16 cellular contexts compared by ENCODE assay signal in genomic region chr5:71695561-71695960, GRCh38. TPM values are rescaled to one million over a fixed set of nuclear protein-coding genes. Genes with fewer than 3 reads are reported as not detected.
"Had no signal": no experiment of that assay in that cellular context is flagged by ENCODE, and none has a peak within 500 bp of the region (broad histone marks: within the 10 kb centered on the region; RNA-seq: fewer than 3 reads in every experiment).

No MANE protein-coding gene starts in this region.

- ATAC-seq: activated T-helper 17 cell treated with anti-CD3 and anti-CD28 coated beads, Interleukin-2, amount 50 U/mL, for 72 hours; foreskin keratinocyte had no signal

- H3K4me1 ChIP-seq: foreskin keratinocyte, tibial artery, uterus had no signal

- H3K9me3 ChIP-seq: tibial artery, uterus had no signal

- H3K4me3 ChIP-seq: tibial artery, uterus had no signal

- H3K36me3 ChIP-seq: tibial artery, uterus had no signal

- DNase-seq: activated B cell treated with CpG ODN at 0.5 μM for 24 hours; activated CD4-positive, alpha-beta T cell treated with anti-CD3 and anti-CD28 coated beads, Interleukin-2, amount 10 ng/mL, durations not matched to agents 24 days and 14 days; activated CD8-positive, alpha-beta memory T cell treated with anti-CD3 and anti-CD28 coated beads for 24 hours; activated naive CD4-positive, alpha-beta T cell treated with anti-CD3 and anti-CD28 coated beads for 36 hours; activated T-cell treated with anti-CD3 and anti-CD28 coated beads for 4 hours; dermis blood vessel endothelial cell; erythroblast; tibial artery; uterus had no signal

- H3K27me3 ChIP-seq: uterus had no signal

RNA-seq across cellular contexts. Expression of gene CARTPT, which starts 23.5 kb away (rescaled TPM):
- total RNA-seq: activated B cell treated with CpG ODN at 0.5 μM for 24 hours; activated CD4-positive, alpha-beta T cell treated with anti-CD3 and anti-CD28 coated beads, Interleukin-2, amount 10 ng/mL, durations not matched to agents 24 days and 14 days; activated naive CD4-positive, alpha-beta T cell treated with anti-CD3 and anti-CD28 coated beads for 36 hours; activated T-helper 17 cell treated with anti-CD3 and anti-CD28 coated beads, Interleukin-2, amount 50 U/mL, for 72 hours; dermis blood vessel endothelial cell; foreskin keratinocyte; liver; mesenteric fat pad; neural crest cell; osteocyte; skeletal muscle tissue; uterus had no signal
